ENCODE assay signal across 11 cellular contexts in genomic region chr14:71289536-71289935, GRCh38. TPM values are rescaled to one million over a fixed set of nuclear protein-coding genes. Genes with fewer than 3 reads are reported as not detected.
DNase-seq lines count a peak whose midpoint lies in the region; ATAC-seq lines count a peak whose summit lies in the region.
"Had no signal": no experiment of that assay in that cellular context is flagged by ENCODE, and none has a peak within 500 bp of the region (broad histone marks: within the 10 kb centered on the region; RNA-seq: fewer than 3 reads in every experiment).

No MANE protein-coding gene starts in this region.

- H3K4me1 Mint-ChIP-seq in activated CD4-positive, alpha-beta T cell treated with anti-CD3 and anti-CD28 coated beads for 36 hours = peaks cover 18% of the 10 kb centered on the region
- peaks cover 0 to 7% (median 4%) of the 10 kb centered on the region in 3 donors for H3K4me1 Mint-ChIP-seq in naive B cell

- H3K4me3 Mint-ChIP-seq in activated CD4-positive, alpha-beta T cell treated with anti-CD3 and anti-CD28 coated beads for 36 hours = no peak overlapping the region
- peak overlapping the region in 2 of 8 donors; percentile 23 to 66 for H3K4me3 Mint-ChIP-seq in naive B cell

- CTCF ChIA-PET in activated CD4-positive, alpha-beta T cell treated with anti-CD3 and anti-CD28 coated beads for 36 hours (lab: Charles Lee) = no interaction called here

- ATAC-seq in activated CD4-positive, alpha-beta T cell treated with anti-CD3 and anti-CD28 coated beads for 36 hours = no peak
- peak; percentile 85 for ATAC-seq in GM21529 (IDR thresholded peaks at IDR 0.05; ENCODE audit: unreplicated experiment)
- ATAC-seq in naive B cell (ENCODE audit: low read depth in 2 of 2) = peak; percentile 40 to 55
- ATAC-seq: A549, sciatic nerve had no signal

- H3K36me3 Mint-ChIP-seq in activated CD4-positive, alpha-beta T cell treated with anti-CD3 and anti-CD28 coated beads for 36 hours (ENCODE audit: low read depth) = no peaks in the 10 kb centered on the region
- peaks cover 0 to 9% of the 10 kb centered on the region in 2 donors for H3K36me3 Mint-ChIP-seq in naive B cell

- intact Hi-C loops in activated CD4-positive, alpha-beta T cell treated with anti-CD3 and anti-CD28 coated beads for 36 hours (cut with DNase I, micrococcal nuclease) = no loop called here
- intact Hi-C loops in cardiac septum (cut with DNase I) = no loop called here

- H3K27ac Mint-ChIP-seq in activated CD4-positive, alpha-beta T cell treated with anti-CD3 and anti-CD28 coated beads for 36 hours = no peak overlapping the region
- H3K27ac Mint-ChIP-seq in naive B cell = peak overlapping the region in 2 of 6 donors; percentile 35 to 73

- H3K27me3 Mint-ChIP-seq in activated CD4-positive, alpha-beta T cell treated with anti-CD3 and anti-CD28 coated beads for 36 hours = peaks cover 2% of the 10 kb centered on the region
- peaks cover 4 to 15% (median 8%) of the 10 kb centered on the region in 3 donors for H3K27me3 Mint-ChIP-seq in naive B cell

- DNase-seq in activated CD4-positive, alpha-beta T cell treated with anti-CD3 and anti-CD28 coated beads for 36 hours = peak; percentile 25
- no peak for DNase-seq in activated CD4-positive, alpha-beta T cell treated with anti-CD3 and anti-CD28 coated beads, Interleukin-2, amount 50 U/mL, for 1 hour
- DNase-seq in M059J (ENCODE audit: low read depth) (peak; percentile 55), naive B cell (no peak), SKM-1 (lab: John Stamatoyannopoulos, UW; ENCODE audit: unreplicated experiment) (no peak), A172 (ENCODE audit: low spot score) (no peak), cardiac septum (ENCODE audit: low spot score) (no peak)
- DNase-seq: NCI-H2171 had no signal

- POLR2A ChIA-PET in activated CD4-positive, alpha-beta T cell treated with anti-CD3 and anti-CD28 coated beads for 36 hours (lab: Charles Lee) = no interaction called here

- peaks cover 5% of the 10 kb centered on the region for H3K9me3 Mint-ChIP-seq in activated CD4-positive, alpha-beta T cell treated with anti-CD3 and anti-CD28 coated beads for 36 hours (ENCODE audit: low read depth)
- peaks cover 0 to 9% (median 6%) of the 10 kb centered on the region in 7 donors for H3K9me3 Mint-ChIP-seq in naive B cell

RNA-seq across cellular contexts. Expression of gene SIPA1L1, which starts 30.7 kb away (rescaled TPM):
- total RNA-seq in activated CD4-positive, alpha-beta T cell treated with anti-CD3 and anti-CD28 coated beads for 36 hours = 10 to 100 TPM; 49.0 to 56.2 TPM
- 32.4 and 49.4 TPM in 2 replicates for total RNA-seq in M059J (2014; rRNA removed; shearing (Covaris generic))
- polyA plus RNA-seq in naive B cell (ENCODE audit: low read depth in 6 of 6) = 100 to 1,000 TPM in 1 of 6 donors, 10 to 100 TPM in 4, 1 to 10 TPM in 1; 8.3 to 106 (median 65.8) TPM
- 3.7 and 4.9 TPM in 2 replicates for total RNA-seq in A172 (2014; rRNA removed; shearing (Covaris generic))
- 14.3 TPM for total RNA-seq in cardiac septum

Comparison
In these comparisons a context has a peak if more than half of its experiments do, and no peak if none do; other contexts are left out.
1. DNase-seq: peak in activated CD4-positive, alpha-beta T cell treated with anti-CD3 and anti-CD28 coated beads for 36 hours (single experiment) and M059J (single experiment); none in activated CD4-positive, alpha-beta T cell treated with anti-CD3 and anti-CD28 coated beads, Interleukin-2, amount 50 U/mL, for 1 hour (single experiment), naive B cell (single experiment), SKM-1 (single experiment), A172 (single experiment) and cardiac septum (single experiment).